In genomic region chr11:124799384-124800225, GRCh38 we compare ENCODE assay signal across 1 cellular context.
A peak's percentile ranks its signal among the peaks of the same experiment; 100 is the strongest.
TF ChIP-seq lines count a peak whose summit lies in the region.

No MANE protein-coding gene starts in this region.

TF ChIP-seq in HepG2, 621 proteins besides CTCF, POLR2A, EP300 and RAD21 (continued from another document and continues in another):
- TF ChIP-seq PRDM10 (CRISPR knock-in tag; IDR thresholded peaks at IDR 0.05; ENCODE audit: low read depth) (no peak), PRDM15 (CRISPR knock-in tag; IDR thresholded peaks at IDR 0.05) (peak; percentile 38; the same call in 1 of the 2 replicates), PRMT3 (CRISPR knock-in tag; IDR thresholded peaks at IDR 0.05; ENCODE audit: borderline replicate concordance, low read depth) (no peak), HOXD1 (CRISPR knock-in tag; IDR thresholded peaks at IDR 0.05) (0 out of 2 replicates have a peak, but pooled peaks have one; percentile 4), NRL (CRISPR knock-in tag; IDR thresholded peaks at IDR 0.05; ENCODE audit: borderline replicate concordance) (no peak), THRA (CRISPR knock-in tag; IDR thresholded peaks at IDR 0.05; ENCODE audit: borderline replicate concordance) (0 out of 2 replicates have a peak, but pooled peaks have one; percentile 2), ZSCAN20 (CRISPR knock-in tag; IDR thresholded peaks at IDR 0.05; ENCODE audit: borderline replicate concordance) (no peak), HMG20B (CRISPR knock-in tag; conservative IDR thresholded peaks at IDR 0.05) (no peak), ZNF335 (CRISPR knock-in tag; IDR thresholded peaks at IDR 0.05) (no peak; the same call in 1 of the 2 replicates), PLRG1 (conservative IDR thresholded peaks at IDR 0.05) (no peak), GABPB1 (CRISPR knock-in tag; IDR thresholded peaks at IDR 0.05) (0 out of 2 replicates have a peak, but pooled peaks have one; percentile 31), SRF (IDR thresholded peaks at IDR 0.05; ENCODE audit: low read depth, low read length) (no peak), RCOR2 (CRISPR knock-in tag; IDR thresholded peaks at IDR 0.05) (no peak), MAX (IDR thresholded peaks at IDR 0.05) (peak; percentile 16; the same call in 1 of the 2 replicates), NR2F1 (CRISPR knock-in tag; IDR thresholded peaks at IDR 0.05) (no peak), MXI1 (IDR thresholded peaks at IDR 0.05; ENCODE audit: borderline replicate concordance, low read depth, low read length) (no peak), ZNF782 (CRISPR knock-in tag; IDR thresholded peaks at IDR 0.05; ENCODE audit: borderline replicate concordance) (no peak), ZNF350 (CRISPR knock-in tag; IDR thresholded peaks at IDR 0.05; ENCODE audit: borderline replicate concordance, low read depth) (0 out of 2 replicates have a peak, but pooled peaks have one; percentile 18), HNF4G (IDR thresholded peaks at IDR 0.05; ENCODE audit: borderline replicate concordance, low read depth, low read length) (no peak), HNF4G (CRISPR knock-in tag; IDR thresholded peaks at IDR 0.05; ENCODE audit: borderline replicate concordance, low read depth) (no peak), RBM22 (optimal IDR thresholded peaks at IDR 0.05; ENCODE audit: low read length) (no peak), U2AF1 (optimal IDR thresholded peaks at IDR 0.05; ENCODE audit: low read depth, low read length) (no peak), CREB3 (CRISPR knock-in tag; IDR thresholded peaks at IDR 0.05) (peak; percentile 70; the same call in 1 of the 2 replicates), ISL2 (CRISPR knock-in tag; IDR thresholded peaks at IDR 0.05) (peak; percentile 4; the same call in 1 of the 2 replicates), GATA4 (IDR thresholded peaks at IDR 0.05; ENCODE audit: borderline replicate concordance, low read depth) (no peak), ZNF251 (CRISPR knock-in tag; IDR thresholded peaks at IDR 0.05) (no peak), YEATS4 (CRISPR knock-in tag; IDR thresholded peaks at IDR 0.05; ENCODE audit: borderline replicate concordance) (peak; percentile 17; the same call in 1 of the 2 replicates), ZNF775 (CRISPR knock-in tag; IDR thresholded peaks at IDR 0.05; ENCODE audit: borderline replicate concordance) (no peak), HMGA1 (CRISPR knock-in tag; conservative IDR thresholded peaks at IDR 0.05) (no peak), ZNF383 (CRISPR knock-in tag; IDR thresholded peaks at IDR 0.05; ENCODE audit: borderline replicate concordance) (no peak), ETV6 (CRISPR knock-in tag; conservative IDR thresholded peaks at IDR 0.05) (no peak), REST (IDR thresholded peaks at IDR 0.05; ENCODE audit: borderline replicate concordance in 1 of 2, low read depth in 1 of 2, low read length in 2 of 2) (no peak), IKZF1 (IDR thresholded peaks at IDR 0.05) (no peak), ZNF772 (CRISPR knock-in tag; IDR thresholded peaks at IDR 0.05) (no peak), ZFP36 (IDR thresholded peaks at IDR 0.05; ENCODE audit: borderline replicate concordance, low read depth, low read length, partially characterized antibody) (no peak), ZBTB40 (IDR thresholded peaks at IDR 0.05) (no peak), ZBTB40 (CRISPR knock-in tag; IDR thresholded peaks at IDR 0.05) (0 out of 2 replicates have a peak, but pooled peaks have one; percentile 6)
